ENCODE assay signal across 8 cellular contexts in genomic region chr12:101570022-101570421, GRCh38.
DNase-seq lines count a peak whose midpoint lies in the region; ATAC-seq and TF ChIP-seq lines count a peak whose summit lies in the region.

No MANE protein-coding gene starts in this region.

- H3K36me3 Mint-ChIP-seq in nephron progenitor cell (ENCODE audit: low read depth), result no peaks in the 10 kb centered on the region

- ATAC-seq in GM19463 (IDR thresholded peaks at IDR 0.05; ENCODE audit: unreplicated experiment) (no peak), HG03439 (IDR thresholded peaks at IDR 0.05; ENCODE audit: unreplicated experiment) (no peak)

- H3K27me3 Mint-ChIP-seq in nephron progenitor cell (ENCODE audit: low read depth, poor library complexity), result peaks cover 6% of the 10 kb centered on the region

- H3K4me1 Mint-ChIP-seq in nephron progenitor cell, result peaks cover 22% of the 10 kb centered on the region

- no peak overlapping the region for H3K4me3 Mint-ChIP-seq in nephron progenitor cell

- H3K27ac Mint-ChIP-seq in nephron progenitor cell, result no peak overlapping the region

- H3K9me3 Mint-ChIP-seq in nephron progenitor cell, result peaks cover 4% of the 10 kb centered on the region

- DNase-seq in GM10266 (ENCODE audit: extremely low spot score), result no peak
- DNase-seq in NCI-H2227 treated with DMSO at 0.1 percent for 48 hours (lab: John Stamatoyannopoulos, UW), result peak; percentile 49
- peak; percentile 68 for DNase-seq in dedifferentiated amniotic fluid mesenchymal stem cell (ENCODE audit: extremely low spot score)
- DNase-seq in nephron progenitor cell, result no peak
- no peak for DNase-seq in stimulated activated CD4-positive, alpha-beta T cell treated with anti-CD3 and anti-CD28 coated beads, Interleukin-2, amount 100 ng/mL, for 24 hours
- no peak for DNase-seq in putamen (ENCODE audit: low spot score)

- TF ChIP-seq CTCF in GM10266 (IDR thresholded peaks at IDR 0.05; ENCODE audit: control insufficient read depth, insufficient read depth, low read depth, missing control alignments) (peak; percentile 30), nephron progenitor cell (IDR thresholded peaks at IDR 0.05) (peak; percentile 20)

Comparison
In these comparisons a context has a peak if more than half of its experiments do, and no peak if none do; other contexts are left out.
1. DNase-seq: peak in NCI-H2227 treated with DMSO at 0.1 percent for 48 hours (single experiment) and dedifferentiated amniotic fluid mesenchymal stem cell (single experiment); none in GM10266 (single experiment), nephron progenitor cell (single experiment), stimulated activated CD4-positive, alpha-beta T cell treated with anti-CD3 and anti-CD28 coated beads, Interleukin-2, amount 100 ng/mL, for 24 hours (0 of 2) and putamen (single experiment).